In genomic region chr14:103709814-103710213, GRCh38 we compare ENCODE assay signal across 1 cellular context.
TF ChIP-seq lines count a peak whose summit lies in the region.

No MANE protein-coding gene starts in this region.

TF ChIP-seq in GM12878, 131 proteins besides CTCF, POLR2A, EP300 and RAD21:
- TF ChIP-seq PML (IDR thresholded peaks at IDR 0.05; ENCODE audit: low read length) (no peak), TBL1XR1 (IDR thresholded peaks at IDR 0.05; ENCODE audit: low read depth, low read length) (no peak), TCF3 (IDR thresholded peaks at IDR 0.05; ENCODE audit: borderline replicate concordance, insufficient read depth, low read depth, low read length) (no peak), NR2C1 (IDR thresholded peaks at IDR 0.05) (no peak), HCFC1 (IDR thresholded peaks at IDR 0.05; ENCODE audit: low read length) (no peak), NR2F1 (conservative IDR thresholded peaks at IDR 0.05) (no peak)
